ENCODE assay signal across 14 cellular contexts in the genomic region with DNA sequence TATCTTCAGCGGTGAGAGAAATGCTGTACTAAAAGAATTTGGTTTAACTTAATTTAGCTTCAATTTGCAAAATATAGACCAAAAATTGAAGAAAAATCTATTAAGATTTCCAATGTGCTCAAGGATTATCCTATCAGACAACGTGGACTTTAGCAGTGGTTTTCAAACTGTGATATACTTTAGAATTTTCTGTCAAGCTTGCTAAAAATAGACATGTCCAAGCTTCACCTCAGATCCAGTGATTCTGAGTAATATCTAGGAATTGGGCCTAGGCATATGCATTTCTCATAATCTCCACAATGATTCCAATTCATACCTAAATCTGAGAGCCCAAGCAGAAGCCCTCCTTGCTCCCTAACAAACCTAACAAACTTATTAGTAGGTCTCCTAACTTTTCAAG. TPM values are rescaled to one million over a fixed set of nuclear protein-coding genes. Genes with fewer than 3 reads are reported as not detected.
DNase-seq lines count a peak whose midpoint lies in the region; ATAC-seq and TF ChIP-seq lines count a peak whose summit lies in the region.
"Had no signal": no experiment of that assay in that cellular context is flagged by ENCODE, and none has a peak within 500 bp of the region (broad histone marks: within the 10 kb centered on the region; RNA-seq: fewer than 3 reads in every experiment).

No MANE protein-coding gene starts in this region.

- H3K4me1 Mint-ChIP-seq in WTC11: peaks cover 52% of the 10 kb centered on the region
- peaks cover 52 to 72% (median 63%) of the 10 kb centered on the region in 4 donors for H3K4me1 Mint-ChIP-seq in CD4-positive, alpha-beta memory T cell

- H3K36me3 Mint-ChIP-seq in WTC11: 0 out of 2 replicates have a peak, but pooled peaks cover 2% of the 10 kb centered on the region
- H3K36me3 Mint-ChIP-seq in CD4-positive, alpha-beta memory T cell: peaks cover 0 to 11% of the 10 kb centered on the region in 2 donors

- no peak overlapping the region for H2BK120ac ChIP-seq in mesenchymal stem cell (ENCODE audit: low read depth, low read length)

- no peak overlapping the region for H3K4me2 ChIP-seq in mesenchymal stem cell (ENCODE audit: low read length, poor library complexity, severe bottlenecking)

- H3K14ac ChIP-seq in mesenchymal stem cell (ENCODE audit: low read length in 2 of 2): no peak overlapping the region

- H3K23ac ChIP-seq in mesenchymal stem cell (ENCODE audit: low read length in 2 of 2): no peak overlapping the region

- H2AFZ ChIP-seq in mesenchymal stem cell (ENCODE audit: low read depth, low read length): no peak overlapping the region

- H3K4me3 ChIP-seq in left ventricle myocardium inferior (peak overlapping the region; percentile 89), mesenchymal stem cell (ENCODE audit: insufficient read depth in 1 of 2, low read depth in 1 of 2, low read length in 2 of 2) (peak overlapping the region in 1 of 2 experiments; percentile 95)
- H3K4me3 ChIP-seq in CD4-positive, alpha-beta memory T cell (ENCODE audit: low read length in 2 of 2): no peak overlapping the region

- CTCF ChIA-PET in WTC11 (lab: Charles Lee): interaction anchor here (0.7 to 1.4 kb wide), 2 partner anchors 44 to 121 kb away, joined by 3 read pairs; no protein-coding TSS in a partner anchor
- CTCF ChIA-PET in CD4-positive, alpha-beta memory T cell (lab: Charles Lee; ENCODE audit: partially characterized antibody): no interaction called here

- POLR2A ChIA-PET in WTC11 (lab: Charles Lee): no interaction called here
- POLR2A ChIA-PET in CD4-positive, alpha-beta memory T cell (lab: Charles Lee; ENCODE audit: partially characterized antibody): no interaction called here

- H2BK12ac ChIP-seq in mesenchymal stem cell (ENCODE audit: low read length in 2 of 2): no peak overlapping the region

- peaks cover 3% of the 10 kb centered on the region for H3K79me1 ChIP-seq in mesenchymal stem cell (replicated peaks; ENCODE audit: low read length, poor library complexity, severe bottlenecking)

- H3K4ac ChIP-seq in mesenchymal stem cell (ENCODE audit: low read depth in 1 of 2, low read length in 2 of 2): no peak overlapping the region

- WGBS in mesenchymal stem cell: 71% methylated on average over 1 of the region's 2 CpGs

- no peak overlapping the region for H2BK15ac ChIP-seq in mesenchymal stem cell (ENCODE audit: low read depth, poor library complexity, severe bottlenecking)

- H2BK5ac ChIP-seq in mesenchymal stem cell (ENCODE audit: low read depth, low read length, poor library complexity, severe bottlenecking): no peak overlapping the region

- H2AK5ac ChIP-seq in mesenchymal stem cell (ENCODE audit: low read length, severe bottlenecking): no peak overlapping the region

- DNase-seq in left ventricle myocardium inferior: no peak
- no peak for DNase-seq in Right ventricle myocardium inferior (ENCODE audit: missing footprints)
- DNase-seq in WTC11 (ENCODE audit: low spot score): no peak
- no peak for DNase-seq in mesenchymal stem cell
- no peak for DNase-seq in NCI-H748 treated with DMSO at 0.1 percent for 48 hours (lab: John Stamatoyannopoulos, UW)
- no peak for DNase-seq in CD4-positive, alpha-beta memory T cell
- no peak for DNase-seq in activated CD4-positive, CD25-positive, alpha-beta regulatory T cell treated with anti-CD3 and anti-CD28 coated beads, Interleukin-2, amount 50 U/mL, for 72 hours
- DNase-seq: activated naive CD4-positive, alpha-beta T cell; central memory CD4-positive, alpha-beta T cell; DMS53; NCI-H1417 treated with DMSO at 0.1 percent for 48 hours; NCI-H526; T-helper 9 cell had no signal

- H3K27me3 ChIP-seq in left ventricle myocardium inferior (ENCODE audit: low read depth): no peaks in the 10 kb centered on the region
- no peaks in the 10 kb centered on the region for H3K27me3 ChIP-seq in mesenchymal stem cell (ENCODE audit: control insufficient read depth in 1 of 2, insufficient read depth in 1 of 2, low read length in 2 of 2)
- no peaks in the 10 kb centered on the region for H3K27me3 ChIP-seq in CD4-positive, alpha-beta memory T cell (ENCODE audit: insufficient read depth, low read length)

- no peak overlapping the region for H4K8ac ChIP-seq in mesenchymal stem cell (ENCODE audit: low read length)

- intact Hi-C loops in left ventricle myocardium inferior (cut with micrococcal nuclease): no loop called here
- intact Hi-C loops in Right ventricle myocardium inferior (cut with DNase I): loop anchor here (5.0 kb wide), 2 partner anchors 33 to 108 kb away; no protein-coding TSS in a partner anchor
- intact Hi-C loops in CD4-positive, alpha-beta memory T cell (cut with micrococcal nuclease): loop anchor here (5.0 kb wide), 2 partner anchors 33 to 1187 kb away; no protein-coding TSS in a partner anchor

- H3K9me3 ChIP-seq in left ventricle myocardium inferior (replicated peaks) (no peaks in the 10 kb centered on the region), mesenchymal stem cell (ENCODE audit: control insufficient read depth, low read length) (no peaks in the 10 kb centered on the region)
- no peaks in the 10 kb centered on the region for H3K9me3 ChIP-seq in CD4-positive, alpha-beta memory T cell (ENCODE audit: control insufficient read depth in 1 of 2, low read length in 2 of 2)

- H3K27ac Mint-ChIP-seq in WTC11: peak overlapping the region; percentile 31; the same call in 1 of the 2 replicates
- no peak overlapping the region for H3K27ac Mint-ChIP-seq in CD4-positive, alpha-beta memory T cell

- H3K27me3 Mint-ChIP-seq in WTC11 (ENCODE audit: low read depth): no peaks in the 10 kb centered on the region
- no peaks in the 10 kb centered on the region for H3K27me3 Mint-ChIP-seq in CD4-positive, alpha-beta memory T cell

- H3K4me1 ChIP-seq in left ventricle myocardium inferior (peaks cover 96% of the 10 kb centered on the region), mesenchymal stem cell (ENCODE audit: control insufficient read depth, insufficient read depth, low read depth, low read length) (peaks cover 6% of the 10 kb centered on the region)
- peaks cover 76% of the 10 kb centered on the region for H3K4me1 ChIP-seq in CD4-positive, alpha-beta memory T cell (ENCODE audit: insufficient read depth, low read length)

- ATAC-seq in Right ventricle myocardium inferior (no peak), WTC11 (no peak), HG02588 (IDR thresholded peaks at IDR 0.05; ENCODE audit: unreplicated experiment) (no peak)

- H3K9ac ChIP-seq in mesenchymal stem cell (ENCODE audit: low read length): peak overlapping the region; percentile 95

- H3K9me3 Mint-ChIP-seq in WTC11: no peaks in the 10 kb centered on the region
- H3K9me3 Mint-ChIP-seq in CD4-positive, alpha-beta memory T cell: no peaks in the 10 kb centered on the region

- H3K36me3 ChIP-seq in left ventricle myocardium inferior (no peaks in the 10 kb centered on the region), mesenchymal stem cell (ENCODE audit: control insufficient read depth in 1 of 2, insufficient read depth in 2 of 2, low read depth in 1 of 2, low read length in 2 of 2) (no peaks in the 10 kb centered on the region)
- H3K36me3 ChIP-seq in CD4-positive, alpha-beta memory T cell (ENCODE audit: insufficient read depth, low read length): no peaks in the 10 kb centered on the region

- H3K27ac ChIP-seq in left ventricle myocardium inferior (replicated peaks) (peak overlapping the region; percentile 98), mesenchymal stem cell (ENCODE audit: low read length, poor library complexity, severe bottlenecking) (no peak overlapping the region)
- no peak overlapping the region for H3K27ac ChIP-seq in CD4-positive, alpha-beta memory T cell (ENCODE audit: low read depth, low read length)

- no peak overlapping the region for H4K91ac ChIP-seq in mesenchymal stem cell (ENCODE audit: low read length)

- no peak overlapping the region for H3K18ac ChIP-seq in mesenchymal stem cell (ENCODE audit: low read depth in 1 of 2, low read length in 2 of 2)

- H3K4me3 Mint-ChIP-seq in WTC11: peak overlapping the region; percentile 97; the same call in 1 of the 2 replicates
- H3K4me3 Mint-ChIP-seq in CD4-positive, alpha-beta memory T cell: peak overlapping the region in 3 of 8 donors; percentile 1 to 23 (median 12)

- TF ChIP-seq CTCF in left ventricle myocardium inferior (IDR thresholded peaks at IDR 0.05; ENCODE audit: borderline replicate concordance) (no peak), WTC11 (IDR thresholded peaks at IDR 0.05) (no peak)

TF ChIP-seq in WTC11, 78 proteins besides CTCF, POLR2A, EP300 and RAD21 (continues in another document):
- no peak for TF ChIP-seq ZNF263 (CRISPR knock-in tag; IDR thresholded peaks at IDR 0.05; ENCODE audit: low read depth)
- TF ChIP-seq TCF7 (CRISPR knock-in tag; IDR thresholded peaks at IDR 0.05; ENCODE audit: low read depth): no peak
- no peak for TF ChIP-seq STAT6 (CRISPR knock-in tag; conservative IDR thresholded peaks at IDR 0.05; ENCODE audit: low read depth)
- no peak for TF ChIP-seq GRHL2 (CRISPR knock-in tag; IDR thresholded peaks at IDR 0.05; ENCODE audit: insufficient replicate concordance, severe bottlenecking)
- TF ChIP-seq, protein P1, sequence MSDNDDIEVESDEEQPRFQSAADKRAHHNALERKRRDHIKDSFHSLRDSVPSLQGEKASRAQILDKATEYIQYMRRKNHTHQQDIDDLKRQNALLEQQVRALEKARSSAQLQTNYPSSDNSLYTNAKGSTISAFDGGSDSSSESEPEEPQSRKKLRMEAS (CRISPR knock-in tag; IDR thresholded peaks at IDR 0.05): no peak

RNA-seq across cellular contexts. Expression of gene WASL, which starts 3.4 kb away (rescaled TPM):
- total RNA-seq in left ventricle myocardium inferior (27.5 TPM), Right ventricle myocardium inferior (28.4 TPM), WTC11 (2021) (29.9 to 34.4 TPM (median 30.0 TPM) in 3 replicates)
- 38.0 TPM for polyA plus RNA-seq in mesenchymal stem cell (2013, experiment 1 of 2)
- polyA plus RNA-seq in mesenchymal stem cell (2013, experiment 2 of 2): 39.2 TPM
- 10 to 100 TPM; 12.7 to 13.5 TPM for total RNA-seq in CD4-positive, alpha-beta memory T cell
- polyA plus RNA-seq in CD4-positive, alpha-beta memory T cell: 1 to 10 TPM; 1.9 to 2.9 TPM
